9 cellular contexts compared by ENCODE assay signal in the genomic region with DNA sequence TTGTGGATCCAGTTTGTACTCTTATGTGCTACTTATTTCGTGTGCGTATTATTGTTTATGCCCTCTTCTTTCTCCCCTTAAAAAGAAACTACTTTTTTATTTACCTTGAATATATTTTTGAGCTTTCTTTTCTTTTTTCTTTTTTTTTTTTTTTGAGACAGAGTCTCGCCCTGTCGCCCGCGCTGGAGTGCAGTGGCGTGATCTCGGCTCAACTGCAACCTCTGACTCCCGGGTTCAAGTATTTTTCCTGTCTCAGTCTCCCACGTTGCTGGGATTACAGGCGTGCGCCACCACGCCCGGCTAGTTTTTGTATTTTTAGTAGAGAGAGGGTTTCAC. TPM values are rescaled to one million over a fixed set of nuclear protein-coding genes. Genes with fewer than 3 reads are reported as not detected.
DNase-seq lines count a peak whose midpoint lies in the region; ATAC-seq and TF ChIP-seq lines count a peak whose summit lies in the region.
"Had no signal": no experiment of that assay in that cellular context is flagged by ENCODE, and none has a peak within 500 bp of the region (broad histone marks: within the 10 kb centered on the region; RNA-seq: fewer than 3 reads in every experiment).

No MANE protein-coding gene starts in this region.

- intact Hi-C loops in adrenal gland (cut with DNase I): loop anchor here (10.0 kb wide), 2 partner anchors 200 to 280 kb away; partner anchors contain the start of genes GORASP1 (in 1 of the 2) and TTC21A (in 1 of the 2)

- no peak for DNase-seq in activated CD8-positive, alpha-beta memory T cell treated with anti-CD3 and anti-CD28 coated beads, Interleukin-2, amount 10 ng/mL, durations not matched to agents 7 days and 5 days
- no peak for DNase-seq in activated CD8-positive, alpha-beta memory T cell treated with anti-CD3 and anti-CD28 coated beads, Interleukin-2, amount 50 U/mL, for 48 hours
- no peak for DNase-seq in adrenal gland
- DNase-seq in hypothalamus (lab: John Stamatoyannopoulos, UW): no peak
- DNase-seq in dedifferentiated amniotic fluid mesenchymal stem cell (ENCODE audit: extremely low spot score): no peak

- H3K27me3 ChIP-seq in adrenal gland (no peaks in the 10 kb centered on the region), liver (ENCODE audit: control insufficient read depth in 4 of 4, insufficient read depth in 4 of 4, low read length in 3 of 4) (no peaks in the 10 kb centered on the region), thymus (ENCODE audit: control insufficient read depth, insufficient read depth) (no peaks in the 10 kb centered on the region)

- H3K4me1 Mint-ChIP-seq in activated CD8-positive, alpha-beta memory T cell treated with anti-CD3 and anti-CD28 coated beads, Interleukin-2, amount 10 ng/mL, durations not matched to agents 7 days and 5 days: peaks cover 59% of the 10 kb centered on the region

- TF ChIP-seq RAD21 in liver (IDR thresholded peaks at IDR 0.05): no peak

- no peaks in the 10 kb centered on the region for H3K27me3 Mint-ChIP-seq in activated CD8-positive, alpha-beta memory T cell treated with anti-CD3 and anti-CD28 coated beads, Interleukin-2, amount 10 ng/mL, durations not matched to agents 7 days and 5 days

- ATAC-seq in activated CD8-positive, alpha-beta memory T cell treated with anti-CD3 and anti-CD28 coated beads, Interleukin-2, amount 10 ng/mL, durations not matched to agents 7 days and 5 days: no peak
- ATAC-seq in HG02588 (IDR thresholded peaks at IDR 0.05; ENCODE audit: unreplicated experiment): no peak

- CTCF ChIA-PET in activated CD8-positive, alpha-beta memory T cell treated with anti-CD3 and anti-CD28 coated beads, Interleukin-2, amount 10 ng/mL, durations not matched to agents 7 days and 5 days (lab: Charles Lee): interaction anchor here (0.9 to 2.3 kb wide), 8 partner anchors 14 to 96 kb away, joined by 3 to 10 read pairs (median 4); partner anchors contain the start of gene RPSA

- no peaks in the 10 kb centered on the region for H3K9me3 Mint-ChIP-seq in activated CD8-positive, alpha-beta memory T cell treated with anti-CD3 and anti-CD28 coated beads, Interleukin-2, amount 10 ng/mL, durations not matched to agents 7 days and 5 days (ENCODE audit: low read depth)

- peaks cover 14% of the 10 kb centered on the region for H3K36me3 Mint-ChIP-seq in activated CD8-positive, alpha-beta memory T cell treated with anti-CD3 and anti-CD28 coated beads, Interleukin-2, amount 10 ng/mL, durations not matched to agents 7 days and 5 days

- H3K27ac Mint-ChIP-seq in activated CD8-positive, alpha-beta memory T cell treated with anti-CD3 and anti-CD28 coated beads, Interleukin-2, amount 10 ng/mL, durations not matched to agents 7 days and 5 days: peak overlapping the region; percentile 62

- no peak for TF ChIP-seq CTCF in adrenal gland (IDR thresholded peaks at IDR 0.05)
- TF ChIP-seq CTCF in liver (IDR thresholded peaks at IDR 0.05; ENCODE audit: low read depth, low read length, missing input control): no peak

- H3K9me3 ChIP-seq in adrenal gland (replicated peaks in 1 of 3) (no peaks in the 10 kb centered on the region), liver (ENCODE audit: control insufficient read depth in 4 of 4, low read length in 3 of 4) (no peaks in the 10 kb centered on the region), thymus (ENCODE audit: control insufficient read depth) (no peaks in the 10 kb centered on the region)

- H3K4me1 ChIP-seq in adrenal gland (replicated peaks in 1 of 2) (peaks cover 14 to 26% of the 10 kb centered on the region in 2 donors), liver (ENCODE audit: control insufficient read depth in 4 of 4, insufficient read depth in 4 of 4, low read length in 3 of 4) (peaks cover 9 to 35% (median 27%) of the 10 kb centered on the region in 4 donors), thymus (ENCODE audit: control insufficient read depth, insufficient read depth, low read length) (peaks cover 16% of the 10 kb centered on the region)

- peak overlapping the region in 1 of 2 donors; percentile 72 for H3K9ac ChIP-seq in liver (ENCODE audit: low read depth in 1 of 2, low read length in 2 of 2)

- H3K4me3 Mint-ChIP-seq in activated CD8-positive, alpha-beta memory T cell treated with anti-CD3 and anti-CD28 coated beads, Interleukin-2, amount 10 ng/mL, durations not matched to agents 7 days and 5 days: peak overlapping the region; percentile 96

- peak overlapping the region in 4 of 5 donors; percentile 25 to 97 (median 92) for H3K27ac ChIP-seq in adrenal gland
- H3K27ac ChIP-seq in liver (ENCODE audit: low read depth in 1 of 2, low read length in 2 of 2): no peak overlapping the region
- H3K27ac ChIP-seq in thymus (ENCODE audit: low read depth): no peak overlapping the region

- no peak for TF ChIP-seq POLR2A in adrenal gland (IDR thresholded peaks at IDR 0.05)

- H3K4me3 ChIP-seq in adrenal gland (peak overlapping the region in 2 of 4 donors; percentile 58 to 74), liver (ENCODE audit: low read depth in 1 of 3, low read length in 3 of 3) (peak overlapping the region; percentile 24 to 82 (median 78)), thymus (ENCODE audit: low read length) (peak overlapping the region; percentile 52)

- WGBS in adrenal gland, 4 donors: 48 to 60% (median 55%) methylated on average over 14 of the region's 14 CpGs
- 52% methylated on average over 14 of the region's 14 CpGs for WGBS in liver
- 86% methylated on average over 14 of the region's 14 CpGs for WGBS in thymus

- H3K36me3 ChIP-seq in adrenal gland (replicated peaks in 1 of 2) (no peaks in the 10 kb centered on the region), liver (ENCODE audit: control insufficient read depth in 4 of 4, insufficient read depth in 3 of 4, low read depth in 1 of 4, low read length in 3 of 4) (peaks cover 0 to 2% (median 0%) of the 10 kb centered on the region in 4 donors), thymus (ENCODE audit: control insufficient read depth, insufficient read depth) (peaks cover 14% of the 10 kb centered on the region)

TF ChIP-seq in liver, 16 proteins besides CTCF, POLR2A, EP300 and RAD21:
- no peak for TF ChIP-seq RXRA (IDR thresholded peaks at IDR 0.05)
- no peak for TF ChIP-seq FOXA1 (IDR thresholded peaks at IDR 0.05)
- TF ChIP-seq FOXA2 (IDR thresholded peaks at IDR 0.05): no peak
- TF ChIP-seq ZBTB33 (IDR thresholded peaks at IDR 0.05): no peak
- TF ChIP-seq, protein P1, sequence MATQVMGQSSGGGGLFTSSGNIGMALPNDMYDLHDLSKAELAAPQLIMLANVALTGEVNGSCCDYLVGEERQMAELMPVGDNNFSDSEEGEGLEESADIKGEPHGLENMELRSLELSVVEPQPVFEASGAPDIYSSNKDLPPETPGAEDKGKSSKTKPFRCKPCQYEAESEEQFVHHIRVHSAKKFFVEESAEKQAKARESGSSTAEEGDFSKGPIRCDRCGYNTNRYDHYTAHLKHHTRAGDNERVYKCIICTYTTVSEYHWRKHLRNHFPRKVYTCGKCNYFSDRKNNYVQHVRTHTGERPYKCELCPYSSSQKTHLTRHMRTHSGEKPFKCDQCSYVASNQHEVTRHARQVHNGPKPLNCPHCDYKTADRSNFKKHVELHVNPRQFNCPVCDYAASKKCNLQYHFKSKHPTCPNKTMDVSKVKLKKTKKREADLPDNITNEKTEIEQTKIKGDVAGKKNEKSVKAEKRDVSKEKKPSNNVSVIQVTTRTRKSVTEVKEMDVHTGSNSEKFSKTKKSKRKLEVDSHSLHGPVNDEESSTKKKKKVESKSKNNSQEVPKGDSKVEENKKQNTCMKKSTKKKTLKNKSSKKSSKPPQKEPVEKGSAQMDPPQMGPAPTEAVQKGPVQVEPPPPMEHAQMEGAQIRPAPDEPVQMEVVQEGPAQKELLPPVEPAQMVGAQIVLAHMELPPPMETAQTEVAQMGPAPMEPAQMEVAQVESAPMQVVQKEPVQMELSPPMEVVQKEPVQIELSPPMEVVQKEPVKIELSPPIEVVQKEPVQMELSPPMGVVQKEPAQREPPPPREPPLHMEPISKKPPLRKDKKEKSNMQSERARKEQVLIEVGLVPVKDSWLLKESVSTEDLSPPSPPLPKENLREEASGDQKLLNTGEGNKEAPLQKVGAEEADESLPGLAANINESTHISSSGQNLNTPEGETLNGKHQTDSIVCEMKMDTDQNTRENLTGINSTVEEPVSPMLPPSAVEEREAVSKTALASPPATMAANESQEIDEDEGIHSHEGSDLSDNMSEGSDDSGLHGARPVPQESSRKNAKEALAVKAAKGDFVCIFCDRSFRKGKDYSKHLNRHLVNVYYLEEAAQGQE (IDR thresholded peaks at IDR 0.05): no peak
- TF ChIP-seq NR2F2 (IDR thresholded peaks at IDR 0.05): no peak

RNA-seq across cellular contexts. Expression of gene SLC25A38, which starts 1.5 kb away (rescaled TPM):
- total RNA-seq in activated CD8-positive, alpha-beta memory T cell treated with anti-CD3 and anti-CD28 coated beads, Interleukin-2, amount 10 ng/mL, durations not matched to agents 7 days and 5 days: 10 to 100 TPM; 36.2 to 55.9 TPM
- total RNA-seq in adrenal gland (10 to 100 TPM; 34.2 to 67.2 (median 48.1) TPM), liver (10 to 100 TPM; 19.8 to 44.4 TPM)
- polyA plus RNA-seq in adrenal gland (10 to 100 TPM; 38.3 to 70.6 (median 45.9) TPM), liver (10 to 100 TPM; 20.3 to 28.3 TPM), thymus (39.6 TPM)

RNA-seq across cellular contexts. Expression of gene RPSA, which starts 21.9 kb away (rescaled TPM):
- 1,000 to 10,000 TPM; 1,232 to 1,591 TPM for total RNA-seq in activated CD8-positive, alpha-beta memory T cell treated with anti-CD3 and anti-CD28 coated beads, Interleukin-2, amount 10 ng/mL, durations not matched to agents 7 days and 5 days
- total RNA-seq in adrenal gland (100 to 1,000 TPM; 525 to 928 (median 720) TPM), liver (100 to 1,000 TPM; 383 to 796 TPM)
- polyA plus RNA-seq in adrenal gland (1,000 to 10,000 TPM; 1,002 to 1,751 (median 1,313) TPM), liver (100 to 1,000 TPM; 200 to 504 TPM), thymus (1,490 TPM)

RNA-seq across cellular contexts. Expression of gene CCR8, which starts 55.1 kb away (rescaled TPM):
- 10 to 100 TPM in 1 of 2 experiments, 1 to 10 TPM in 1; 3.7 to 47.6 TPM for total RNA-seq in activated CD8-positive, alpha-beta memory T cell treated with anti-CD3 and anti-CD28 coated beads, Interleukin-2, amount 10 ng/mL, durations not matched to agents 7 days and 5 days
- total RNA-seq in adrenal gland: not detected
- not detected for polyA plus RNA-seq in adrenal gland
- not detected for total RNA-seq in liver
- not detected for polyA plus RNA-seq in liver
- polyA plus RNA-seq in thymus: 2.1 TPM
- total RNA-seq: myocyte had no signal

Comparison
In these comparisons a context has a peak if more than half of its experiments do, and no peak if none do; other contexts are left out.
1. H3K27ac ChIP-seq: peak in adrenal gland (4 of 5); none in liver (0 of 2) and thymus (single experiment).
2. RNA of gene CCR8, which starts 55.1 kb away (total RNA-seq): 3.7 to 47.6 TPM in activated CD8-positive, alpha-beta memory T cell treated with anti-CD3 and anti-CD28 coated beads, Interleukin-2, amount 10 ng/mL, durations not matched to agents 7 days and 5 days; not detected in liver and not detected in adrenal gland; every median in the first group is over 4 times any median in the second.